8 cellular contexts compared by ENCODE assay signal in genomic region chr12:24695103-24695502, GRCh38.
"Had no signal": no experiment of that assay in that cellular context is flagged by ENCODE, and none has a peak within 500 bp of the region (broad histone marks: within the 10 kb centered on the region; RNA-seq: fewer than 3 reads in every experiment).

No MANE protein-coding gene starts in this region.

- H3K27ac ChIP-seq: GM23248, HL-60 had no signal

- H3K9ac ChIP-seq: GM23248 had no signal

- H2AFZ ChIP-seq: GM23248 had no signal

- H3K36me3 ChIP-seq: HAP-1 had no signal

- H3K4me3 Mint-ChIP-seq: HFFc6, IgD-negative memory B cell had no signal

- H3K4me3 ChIP-seq: GM23248, HAP-1 had no signal

- H3K36me3 Mint-ChIP-seq: IgD-negative memory B cell had no signal

- H3K27ac Mint-ChIP-seq: HFFc6, IgD-negative memory B cell had no signal

- H3K4me1 Mint-ChIP-seq: IgD-negative memory B cell had no signal

- H3K9me3 Mint-ChIP-seq: HFFc6, IgD-negative memory B cell had no signal

- DNase-seq: GOT3, H7, HFFc6, KG1 had no signal

- H3K9me3 ChIP-seq: HAP-1 had no signal
